ENCODE assay signal across 2 cellular contexts in genomic region chr2:27425039-27425438, GRCh38. TPM values are rescaled to one million over a fixed set of nuclear protein-coding genes. Genes with fewer than 3 reads are reported as not detected.
"Had no signal": no experiment of that assay in that cellular context is flagged by ENCODE, and none has a peak within 500 bp of the region (broad histone marks: within the 10 kb centered on the region; RNA-seq: fewer than 3 reads in every experiment).

No MANE protein-coding gene starts in this region.

RNA-seq across cellular contexts. Expression of gene KRTCAP3, which starts 17.1 kb away (rescaled TPM):
- total RNA-seq: GM23248, H4 had no signal
